In genomic region chr1:30887485-30888315, GRCh38 we compare ENCODE assay signal across 1 cellular context.
A peak's percentile ranks its signal among the peaks of the same experiment; 100 is the strongest.
TF ChIP-seq lines count a peak whose summit lies in the region.

No MANE protein-coding gene starts in this region.

TF ChIP-seq in K562, 482 proteins besides CTCF, POLR2A, EP300 and RAD21 (continued from another document and continues in another):
- TF ChIP-seq BRF2 (IDR thresholded peaks at IDR 0.05; ENCODE audit: borderline replicate concordance, insufficient read depth, insufficient read length): no peak
- no peak for TF ChIP-seq FOXP1 (CRISPR knock-in tag; IDR thresholded peaks at IDR 0.05)
- TF ChIP-seq EP400 (IDR thresholded peaks at IDR 0.05): peak; percentile 16; the same call in 1 of the 2 replicates
- no peak for TF ChIP-seq CHCHD3 (CRISPR knock-in tag; IDR thresholded peaks at IDR 0.05)
- no peak for TF ChIP-seq SRF (CRISPR knock-in tag; IDR thresholded peaks at IDR 0.05)
- no peak for TF ChIP-seq ZNF644 (tag; IDR thresholded peaks at IDR 0.05; ENCODE audit: low read depth)
- TF ChIP-seq THAP7 (CRISPR knock-in tag; IDR thresholded peaks at IDR 0.05): 0 out of 2 replicates have a peak, but pooled peaks have one; percentile 19
- TF ChIP-seq HMG20A (CRISPR knock-in tag; conservative IDR thresholded peaks at IDR 0.05): no peak
- TF ChIP-seq, protein P1, sequence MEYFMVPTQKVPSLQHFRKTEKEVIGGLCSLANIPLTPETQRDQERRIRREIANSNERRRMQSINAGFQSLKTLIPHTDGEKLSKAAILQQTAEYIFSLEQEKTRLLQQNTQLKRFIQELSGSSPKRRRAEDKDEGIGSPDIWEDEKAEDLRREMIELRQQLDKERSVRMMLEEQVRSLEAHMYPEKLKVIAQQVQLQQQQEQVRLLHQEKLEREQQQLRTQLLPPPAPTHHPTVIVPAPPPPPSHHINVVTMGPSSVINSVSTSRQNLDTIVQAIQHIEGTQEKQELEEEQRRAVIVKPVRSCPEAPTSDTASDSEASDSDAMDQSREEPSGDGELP (CRISPR knock-in tag; IDR thresholded peaks at IDR 0.05; ENCODE audit: borderline replicate concordance): no peak; the same call in 1 of the 2 replicates
- no peak for TF ChIP-seq HNRNPL (IDR thresholded peaks at IDR 0.05; ENCODE audit: low read depth, low read length)
- no peak for TF ChIP-seq NFXL1 (CRISPR knock-in tag; IDR thresholded peaks at IDR 0.05)
- no peak for TF ChIP-seq ZNF174 (CRISPR knock-in tag; IDR thresholded peaks at IDR 0.05)
- no peak; the same call in 1 of the 2 replicates for TF ChIP-seq ZNF696 (CRISPR knock-in tag; conservative IDR thresholded peaks at IDR 0.05)
- no peak for TF ChIP-seq EHMT2 (IDR thresholded peaks at IDR 0.05)
- TF ChIP-seq ATF1 (CRISPR knock-in tag; IDR thresholded peaks at IDR 0.05): no peak
- TF ChIP-seq ATF1 (tag; IDR thresholded peaks at IDR 0.05): no peak
- TF ChIP-seq FUS (optimal IDR thresholded peaks at IDR 0.05; ENCODE audit: low read depth, low read length): no peak
- no peak for TF ChIP-seq ZNF384 (IDR thresholded peaks at IDR 0.05; ENCODE audit: low read depth, low read length)
- TF ChIP-seq MXI1 (IDR thresholded peaks at IDR 0.05; ENCODE audit: low read depth, low read length): no peak
- peak; percentile 84; the same call in 1 of the 2 replicates for TF ChIP-seq DMBX1 (CRISPR knock-in tag; IDR thresholded peaks at IDR 0.05; ENCODE audit: borderline replicate concordance)
- TF ChIP-seq ZNF584 (CRISPR knock-in tag; IDR thresholded peaks at IDR 0.05; ENCODE audit: low read depth): no peak; the same call in 1 of the 2 replicates
- peak; percentile 31 for TF ChIP-seq E2F8 (IDR thresholded peaks at IDR 0.05; ENCODE audit: low read depth, partially characterized antibody)
- TF ChIP-seq NR2F6 (CRISPR knock-in tag; IDR thresholded peaks at IDR 0.05): no peak
- TF ChIP-seq MCM3 (IDR thresholded peaks at IDR 0.05): no peak
- no peak for TF ChIP-seq ZNF140 (CRISPR knock-in tag; IDR thresholded peaks at IDR 0.05)
- no peak for TF ChIP-seq SMARCC2 (IDR thresholded peaks at IDR 0.05; ENCODE audit: low read depth)
- TF ChIP-seq RFX1 (IDR thresholded peaks at IDR 0.05): no peak
- no peak for TF ChIP-seq LARP7 (IDR thresholded peaks at IDR 0.05)
- TF ChIP-seq, protein P2, sequence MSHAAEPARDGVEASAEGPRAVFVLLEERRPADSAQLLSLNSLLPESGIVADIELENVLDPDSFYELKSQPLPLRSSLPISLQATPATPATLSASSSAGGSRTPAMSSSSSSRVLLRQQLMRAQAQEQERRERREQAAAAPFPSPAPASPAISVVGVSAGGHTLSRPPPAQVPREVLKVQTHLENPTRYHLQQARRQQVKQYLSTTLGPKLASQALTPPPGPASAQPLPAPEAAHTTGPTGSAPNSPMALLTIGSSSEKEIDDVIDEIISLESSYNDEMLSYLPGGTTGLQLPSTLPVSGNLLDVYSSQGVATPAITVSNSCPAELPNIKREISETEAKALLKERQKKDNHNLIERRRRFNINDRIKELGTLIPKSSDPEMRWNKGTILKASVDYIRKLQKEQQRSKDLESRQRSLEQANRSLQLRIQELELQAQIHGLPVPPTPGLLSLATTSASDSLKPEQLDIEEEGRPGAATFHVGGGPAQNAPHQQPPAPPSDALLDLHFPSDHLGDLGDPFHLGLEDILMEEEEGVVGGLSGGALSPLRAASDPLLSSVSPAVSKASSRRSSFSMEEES (CRISPR knock-in tag; IDR thresholded peaks at IDR 0.05): no peak
- peak; percentile 23; the same call in 1 of the 2 replicates for TF ChIP-seq TEAD4 (IDR thresholded peaks at IDR 0.05; ENCODE audit: low read length)
- 0 out of 2 replicates have a peak, but pooled peaks have one; percentile 59 for TF ChIP-seq TEAD4 (CRISPR knock-in tag; IDR thresholded peaks at IDR 0.05; ENCODE audit: borderline replicate concordance)
- TF ChIP-seq ZNF436 (CRISPR knock-in tag; IDR thresholded peaks at IDR 0.05): no peak
- peak; percentile 99 for TF ChIP-seq CEBPG (CRISPR knock-in tag; IDR thresholded peaks at IDR 0.05)
- TF ChIP-seq CEBPG (tag; conservative IDR thresholded peaks at IDR 0.05 in 1 of 2, IDR thresholded peaks at IDR 0.05 in 1 of 2): peak; percentile 95 to 99
- no peak for TF ChIP-seq BMI1 (IDR thresholded peaks at IDR 0.05; ENCODE audit: low read length)
- no peak for TF ChIP-seq NFE2L1 (tag; IDR thresholded peaks at IDR 0.05; ENCODE audit: borderline replicate concordance, low read depth)
- TF ChIP-seq ZBED1 (IDR thresholded peaks at IDR 0.05): no peak
- TF ChIP-seq ZNF232 (CRISPR knock-in tag; IDR thresholded peaks at IDR 0.05): no peak
- no peak for TF ChIP-seq ZNF146 (CRISPR knock-in tag; IDR thresholded peaks at IDR 0.05; ENCODE audit: unreplicated experiment)
- TF ChIP-seq NFE2 (IDR thresholded peaks at IDR 0.05; ENCODE audit: low read depth): no peak
- TF ChIP-seq FOSL1 (tag; conservative IDR thresholded peaks at IDR 0.05): peak; percentile 47; the same call in 1 of the 2 replicates
- TF ChIP-seq, protein P3, sequence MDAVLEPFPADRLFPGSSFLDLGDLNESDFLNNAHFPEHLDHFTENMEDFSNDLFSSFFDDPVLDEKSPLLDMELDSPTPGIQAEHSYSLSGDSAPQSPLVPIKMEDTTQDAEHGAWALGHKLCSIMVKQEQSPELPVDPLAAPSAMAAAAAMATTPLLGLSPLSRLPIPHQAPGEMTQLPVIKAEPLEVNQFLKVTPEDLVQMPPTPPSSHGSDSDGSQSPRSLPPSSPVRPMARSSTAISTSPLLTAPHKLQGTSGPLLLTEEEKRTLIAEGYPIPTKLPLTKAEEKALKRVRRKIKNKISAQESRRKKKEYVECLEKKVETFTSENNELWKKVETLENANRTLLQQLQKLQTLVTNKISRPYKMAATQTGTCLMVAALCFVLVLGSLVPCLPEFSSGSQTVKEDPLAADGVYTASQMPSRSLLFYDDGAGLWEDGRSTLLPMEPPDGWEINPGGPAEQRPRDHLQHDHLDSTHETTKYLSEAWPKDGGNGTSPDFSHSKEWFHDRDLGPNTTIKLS (IDR thresholded peaks at IDR 0.05; ENCODE audit: borderline replicate concordance, low read depth): no peak
- TF ChIP-seq HOXB6 (CRISPR knock-in tag; IDR thresholded peaks at IDR 0.05; ENCODE audit: borderline replicate concordance): no peak
- TF ChIP-seq HNRNPUL1 (IDR thresholded peaks at IDR 0.05; ENCODE audit: low read length): no peak
- no peak for TF ChIP-seq GATAD2A (IDR thresholded peaks at IDR 0.05)
- TF ChIP-seq POLR2AphosphoS5 (IDR thresholded peaks at IDR 0.05; ENCODE audit: control insufficient read depth, insufficient read depth, low read depth, low read length): no peak
- no peak for TF ChIP-seq NCOR1 (IDR thresholded peaks at IDR 0.05)
- no peak for TF ChIP-seq CHAMP1 (IDR thresholded peaks at IDR 0.05)
- TF ChIP-seq CHD4 (IDR thresholded peaks at IDR 0.05; ENCODE audit: insufficient read depth, insufficient replicate concordance, low read depth, low read length, poor library complexity, severe bottlenecking): no peak
- peak; percentile 69 for TF ChIP-seq BRD9 (IDR thresholded peaks at IDR 0.05; ENCODE audit: low read depth, partially characterized antibody)
- TF ChIP-seq, protein P4, sequence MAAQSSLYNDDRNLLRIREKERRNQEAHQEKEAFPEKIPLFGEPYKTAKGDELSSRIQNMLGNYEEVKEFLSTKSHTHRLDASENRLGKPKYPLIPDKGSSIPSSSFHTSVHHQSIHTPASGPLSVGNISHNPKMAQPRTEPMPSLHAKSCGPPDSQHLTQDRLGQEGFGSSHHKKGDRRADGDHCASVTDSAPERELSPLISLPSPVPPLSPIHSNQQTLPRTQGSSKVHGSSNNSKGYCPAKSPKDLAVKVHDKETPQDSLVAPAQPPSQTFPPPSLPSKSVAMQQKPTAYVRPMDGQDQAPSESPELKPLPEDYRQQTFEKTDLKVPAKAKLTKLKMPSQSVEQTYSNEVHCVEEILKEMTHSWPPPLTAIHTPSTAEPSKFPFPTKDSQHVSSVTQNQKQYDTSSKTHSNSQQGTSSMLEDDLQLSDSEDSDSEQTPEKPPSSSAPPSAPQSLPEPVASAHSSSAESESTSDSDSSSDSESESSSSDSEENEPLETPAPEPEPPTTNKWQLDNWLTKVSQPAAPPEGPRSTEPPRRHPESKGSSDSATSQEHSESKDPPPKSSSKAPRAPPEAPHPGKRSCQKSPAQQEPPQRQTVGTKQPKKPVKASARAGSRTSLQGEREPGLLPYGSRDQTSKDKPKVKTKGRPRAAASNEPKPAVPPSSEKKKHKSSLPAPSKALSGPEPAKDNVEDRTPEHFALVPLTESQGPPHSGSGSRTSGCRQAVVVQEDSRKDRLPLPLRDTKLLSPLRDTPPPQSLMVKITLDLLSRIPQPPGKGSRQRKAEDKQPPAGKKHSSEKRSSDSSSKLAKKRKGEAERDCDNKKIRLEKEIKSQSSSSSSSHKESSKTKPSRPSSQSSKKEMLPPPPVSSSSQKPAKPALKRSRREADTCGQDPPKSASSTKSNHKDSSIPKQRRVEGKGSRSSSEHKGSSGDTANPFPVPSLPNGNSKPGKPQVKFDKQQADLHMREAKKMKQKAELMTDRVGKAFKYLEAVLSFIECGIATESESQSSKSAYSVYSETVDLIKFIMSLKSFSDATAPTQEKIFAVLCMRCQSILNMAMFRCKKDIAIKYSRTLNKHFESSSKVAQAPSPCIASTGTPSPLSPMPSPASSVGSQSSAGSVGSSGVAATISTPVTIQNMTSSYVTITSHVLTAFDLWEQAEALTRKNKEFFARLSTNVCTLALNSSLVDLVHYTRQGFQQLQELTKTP (IDR thresholded peaks at IDR 0.05; ENCODE audit: low read depth in 1 of 2, partially characterized antibody in 2 of 2): no peak
- TF ChIP-seq SP2 (IDR thresholded peaks at IDR 0.05; ENCODE audit: extremely low read depth, low read depth, low read length, poor library complexity, severe bottlenecking): no peak
- no peak for TF ChIP-seq ZNF282 (CRISPR knock-in tag; IDR thresholded peaks at IDR 0.05)
- no peak for TF ChIP-seq TAF9B (IDR thresholded peaks at IDR 0.05; ENCODE audit: partially characterized antibody)
- TF ChIP-seq FOXK2 (conservative IDR thresholded peaks at IDR 0.05 in 1 of 2, IDR thresholded peaks at IDR 0.05 in 1 of 2; ENCODE audit: low read depth in 2 of 2): no peak
- TF ChIP-seq ZNF75A (CRISPR knock-in tag; IDR thresholded peaks at IDR 0.05): no peak
- TF ChIP-seq RFX5 (IDR thresholded peaks at IDR 0.05; ENCODE audit: low read depth, low read length): no peak
- TF ChIP-seq PML (IDR thresholded peaks at IDR 0.05; ENCODE audit: low read length): no peak; the same call in 1 of the 2 replicates
- TF ChIP-seq, protein P5, sequence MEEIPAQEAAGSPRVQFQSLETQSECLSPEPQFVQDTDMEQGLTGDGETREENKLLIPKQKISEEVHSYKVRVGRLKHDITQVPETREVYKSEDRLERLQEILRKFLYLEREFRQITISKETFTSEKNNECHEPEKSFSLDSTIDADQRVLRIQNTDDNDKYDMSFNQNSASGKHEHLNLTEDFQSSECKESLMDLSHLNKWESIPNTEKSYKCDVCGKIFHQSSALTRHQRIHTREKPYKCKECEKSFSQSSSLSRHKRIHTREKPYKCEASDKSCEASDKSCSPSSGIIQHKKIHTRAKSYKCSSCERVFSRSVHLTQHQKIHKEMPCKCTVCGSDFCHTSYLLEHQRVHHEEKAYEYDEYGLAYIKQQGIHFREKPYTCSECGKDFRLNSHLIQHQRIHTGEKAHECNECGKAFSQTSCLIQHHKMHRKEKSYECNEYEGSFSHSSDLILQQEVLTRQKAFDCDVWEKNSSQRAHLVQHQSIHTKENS (CRISPR knock-in tag; IDR thresholded peaks at IDR 0.05): no peak
- TF ChIP-seq ZNF23 (CRISPR knock-in tag; IDR thresholded peaks at IDR 0.05): no peak
